13 cellular contexts compared by ENCODE assay signal in the genomic region with DNA sequence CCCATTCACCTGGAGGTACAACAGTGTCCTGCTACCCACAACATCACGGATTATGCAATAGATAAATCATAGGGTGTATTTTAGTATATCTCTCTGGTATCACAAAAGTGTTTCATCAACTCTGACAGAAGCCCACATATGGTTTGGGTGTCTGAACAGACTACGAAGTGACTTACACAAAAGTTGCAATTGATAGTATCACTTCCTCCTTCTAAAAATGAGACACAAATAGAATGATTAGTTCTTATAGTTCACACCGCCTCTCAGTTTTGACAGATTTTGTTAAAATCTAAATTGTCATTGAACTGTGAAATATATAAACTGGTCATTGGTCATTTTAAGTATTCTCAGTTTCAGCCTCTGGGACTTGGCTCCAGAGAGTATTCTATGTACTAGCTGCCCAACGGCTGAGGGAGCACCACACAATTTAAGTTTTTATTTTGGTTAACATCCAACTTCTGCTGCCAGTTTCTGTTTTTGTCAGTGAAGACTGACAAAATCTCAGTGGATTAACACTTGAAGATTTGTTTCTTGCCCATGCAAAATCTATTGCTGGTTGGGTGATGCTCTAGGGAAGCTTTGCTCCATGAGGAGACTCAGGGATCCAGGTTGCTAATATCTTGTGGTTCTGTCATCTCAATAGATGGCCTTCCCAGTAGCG.
DNase-seq lines count a peak whose midpoint lies in the region; ATAC-seq, FAIRE-seq and TF ChIP-seq lines count a peak whose summit lies in the region.
"Had no signal": no experiment of that assay in that cellular context is flagged by ENCODE, and none has a peak within 500 bp of the region (broad histone marks: within the 10 kb centered on the region; RNA-seq: fewer than 3 reads in every experiment).

No MANE protein-coding gene starts in this region.

- intact Hi-C loops in pancreas (cut with DNase I): no loop called here

- no peaks in the 10 kb centered on the region for H3K27me3 ChIP-seq in pancreas

- no peak overlapping the region for H3K27ac ChIP-seq in pancreas
- H3K27ac ChIP-seq: parathyroid adenoma had no signal

- no peak for TF ChIP-seq CTCF in pancreas (IDR thresholded peaks at IDR 0.05)

- H3K4me1 ChIP-seq in pancreas: no peaks in the 10 kb centered on the region
- H3K4me1 ChIP-seq: parathyroid adenoma had no signal

- no peaks in the 10 kb centered on the region for H3K36me3 ChIP-seq in pancreas

- FAIRE-seq in pancreas (lab: Jason Lieb, UNC): peak; percentile 13
- FAIRE-seq: G401.6, islet of Langerhans had no signal

- WGBS in pancreas, 2 donors: 89% methylated on average over 5 of the region's 5 CpGs

- H3K4me3 ChIP-seq in pancreas: no peak overlapping the region

- DNase-seq in pancreas: no peak
- DNase-seq in mucosa of gallbladder (ENCODE audit: low spot score): no peak
- DNase-seq in SW 1271 (lab: John Stamatoyannopoulos, UW): no peak
- DNase-seq in stimulated activated naive CD8-positive, alpha-beta T cell treated with anti-CD3 and anti-CD28 coated beads, Interleukin-15, Interleukin-2, amounts not matched to agents 100 U/mL and 50 U/mL, for 24 hours: no peak
- no peak for DNase-seq in NCI-H2029 (lab: John Stamatoyannopoulos, UW)
- DNase-seq: activated CD4-positive, alpha-beta T cell treated with anti-CD3 and anti-CD28 coated beads for 48 hours; NCI-H748 treated with DMSO at 0.1 percent for 48 hours had no signal

- ATAC-seq in GM19023 (IDR thresholded peaks at IDR 0.05; ENCODE audit: unreplicated experiment) (peak; percentile 68), HG02623 (IDR thresholded peaks at IDR 0.05; ENCODE audit: unreplicated experiment) (peak; percentile 75), HG03469 (IDR thresholded peaks at IDR 0.05; ENCODE audit: unreplicated experiment) (peak; percentile 93), pancreas (no peak)
- no peak for ATAC-seq in stimulated activated naive CD8-positive, alpha-beta T cell treated with anti-CD3 and anti-CD28 coated beads, Interleukin-15, Interleukin-2, amounts not matched to agents 100 U/mL and 50 U/mL, for 24 hours

- H3K9me3 ChIP-seq in pancreas: no peaks in the 10 kb centered on the region

Comparison
In these comparisons a context has a peak if more than half of its experiments do, and no peak if none do; other contexts are left out.
1. ATAC-seq: peak in GM19023 (single experiment), HG02623 (single experiment) and HG03469 (single experiment); none in pancreas (0 of 4) and stimulated activated naive CD8-positive, alpha-beta T cell treated with anti-CD3 and anti-CD28 coated beads, Interleukin-15, Interleukin-2, amounts not matched to agents 100 U/mL and 50 U/mL, for 24 hours (single experiment).